26 cellular contexts compared by ENCODE assay signal in genomic region chr4:148204171-148204570, GRCh38.
"Had no signal": no experiment of that assay in that cellular context is flagged by ENCODE, and none has a peak within 500 bp of the region (broad histone marks: within the 10 kb centered on the region; RNA-seq: fewer than 3 reads in every experiment).

No MANE protein-coding gene starts in this region.

- H3K4me1 Mint-ChIP-seq: activated CD4-positive, alpha-beta memory T cell treated with anti-CD3 and anti-CD28 coated beads, Interleukin-2, amount 10 ng/mL, durations not matched to agents 7 days and 5 days; stimulated activated effector memory CD8-positive, alpha-beta T cell treated with anti-CD3 and anti-CD28 coated beads, Interleukin-12 subunit alpha, Interleukin-12 subunit beta, amount 100 ng/mL, for 72 hours had no signal

- H3K27me3 ChIP-seq: stomach had no signal

- ATAC-seq: activated CD8-positive, alpha-beta memory T cell treated with anti-CD3 and anti-CD28 coated beads, Interleukin-2, amount 10 ng/mL, durations not matched to agents 7 days and 5 days; activated T-helper 17 cell treated with anti-CD3 and anti-CD28 coated beads, Interleukin-2, amount 50 U/mL, for 72 hours; naive thymus-derived CD8-positive, alpha-beta T cell; stimulated activated effector memory CD8-positive, alpha-beta T cell treated with anti-CD3 and anti-CD28 coated beads, Interleukin-12 subunit alpha, Interleukin-12 subunit beta, amount 100 ng/mL, for 72 hours had no signal

- H3K9ac ChIP-seq: SK-N-SH had no signal

- FAIRE-seq: small intestine had no signal

- H3K27ac ChIP-seq: epithelial cell of prostate, neutrophil, thoracic aorta had no signal

- H3K9me3 ChIP-seq: mucosa of descending colon, neutrophil, SK-N-SH, stomach, thoracic aorta had no signal

- H3K4me3 Mint-ChIP-seq: activated B cell treated with CpG ODN at 0.5 μM for 24 hours; activated CD4-positive, alpha-beta memory T cell treated with anti-CD3 and anti-CD28 coated beads, Interleukin-2, amount 10 ng/mL, durations not matched to agents 7 days and 5 days; activated CD8-positive, alpha-beta memory T cell treated with anti-CD3 and anti-CD28 coated beads, Interleukin-2, amount 10 ng/mL, durations not matched to agents 7 days and 5 days; activated naive CD8-positive, alpha-beta T cell treated with anti-CD3 and anti-CD28 coated beads for 36 hours; activated T-helper 17 cell treated with anti-CD3 and anti-CD28 coated beads, Interleukin-2, amount 50 U/mL, for 72 hours; endodermal cell; naive thymus-derived CD8-positive, alpha-beta T cell; stimulated activated effector memory CD8-positive, alpha-beta T cell treated with anti-CD3 and anti-CD28 coated beads, Interleukin-12 subunit alpha, Interleukin-12 subunit beta, amount 100 ng/mL, for 72 hours; T-helper 2 cell treated with Interferon-gamma antibody and Interleukin-4, amounts not matched to agents 5 μg/mL and 100 μg/mL, for 36 hours had no signal

- H3K36me3 Mint-ChIP-seq: activated CD8-positive, alpha-beta memory T cell treated with anti-CD3 and anti-CD28 coated beads, Interleukin-2, amount 10 ng/mL, durations not matched to agents 7 days and 5 days; stimulated activated effector memory CD8-positive, alpha-beta T cell treated with anti-CD3 and anti-CD28 coated beads, Interleukin-12 subunit alpha, Interleukin-12 subunit beta, amount 100 ng/mL, for 72 hours had no signal

- H3K9me3 Mint-ChIP-seq: activated B cell treated with CpG ODN at 0.5 μM for 24 hours; activated CD4-positive, alpha-beta memory T cell treated with anti-CD3 and anti-CD28 coated beads, Interleukin-2, amount 10 ng/mL, durations not matched to agents 7 days and 5 days; activated naive CD8-positive, alpha-beta T cell treated with anti-CD3 and anti-CD28 coated beads for 36 hours; activated T-helper 17 cell treated with anti-CD3 and anti-CD28 coated beads, Interleukin-2, amount 50 U/mL, for 72 hours; endodermal cell; naive thymus-derived CD8-positive, alpha-beta T cell; stimulated activated effector memory CD8-positive, alpha-beta T cell treated with anti-CD3 and anti-CD28 coated beads, Interleukin-12 subunit alpha, Interleukin-12 subunit beta, amount 100 ng/mL, for 72 hours; T-helper 2 cell treated with Interferon-gamma antibody and Interleukin-4, amounts not matched to agents 5 μg/mL and 100 μg/mL, for 36 hours had no signal

- H3K4me3 ChIP-seq: mucosa of descending colon, stomach had no signal

- H3K27me3 Mint-ChIP-seq: activated B cell treated with CpG ODN at 0.5 μM for 24 hours; activated CD4-positive, alpha-beta memory T cell treated with anti-CD3 and anti-CD28 coated beads, Interleukin-2, amount 10 ng/mL, durations not matched to agents 7 days and 5 days; activated CD8-positive, alpha-beta memory T cell treated with anti-CD3 and anti-CD28 coated beads, Interleukin-2, amount 10 ng/mL, durations not matched to agents 7 days and 5 days; activated naive CD8-positive, alpha-beta T cell treated with anti-CD3 and anti-CD28 coated beads for 36 hours; activated T-helper 17 cell treated with anti-CD3 and anti-CD28 coated beads, Interleukin-2, amount 50 U/mL, for 72 hours; naive thymus-derived CD8-positive, alpha-beta T cell had no signal

- H3K36me3 ChIP-seq: neutrophil, stomach, thoracic aorta had no signal

- DNase-seq: activated B cell treated with CpG ODN at 0.5 μM for 24 hours; activated CD4-positive, alpha-beta memory T cell treated with anti-CD3 and anti-CD28 coated beads, Interleukin-2, amount 10 ng/mL, durations not matched to agents 7 days and 5 days; activated CD4-positive, alpha-beta T cell treated with anti-CD3 and anti-CD28 coated beads for 48 hours; activated CD8-positive, alpha-beta memory T cell treated with anti-CD3 and anti-CD28 coated beads, Interleukin-2, amount 10 ng/mL, durations not matched to agents 7 days and 5 days; activated naive CD4-positive, alpha-beta T cell; activated naive CD8-positive, alpha-beta T cell treated with anti-CD3 and anti-CD28 coated beads for 36 hours; activated T-cell treated with anti-CD3 and anti-CD28 coated beads, Interleukin-2, amount 50 U/mL, for 1 hour; amniotic stem cell; dermis blood vessel endothelial cell; endodermal cell; foreskin fibroblast; kidney; mesenchymal stem cell; mucosa of descending colon; naive thymus-derived CD8-positive, alpha-beta T cell; SHP77; SK-N-SH; stimulated activated CD4-positive, alpha-beta T cell treated with anti-CD3 and anti-CD28 coated beads, Interleukin-4, amount 100 ng/mL, for 24 hours had no signal

- H3K27ac Mint-ChIP-seq: activated B cell treated with CpG ODN at 0.5 μM for 24 hours; activated CD4-positive, alpha-beta memory T cell treated with anti-CD3 and anti-CD28 coated beads, Interleukin-2, amount 10 ng/mL, durations not matched to agents 7 days and 5 days; activated CD8-positive, alpha-beta memory T cell treated with anti-CD3 and anti-CD28 coated beads, Interleukin-2, amount 10 ng/mL, durations not matched to agents 7 days and 5 days; activated naive CD8-positive, alpha-beta T cell treated with anti-CD3 and anti-CD28 coated beads for 36 hours; activated T-helper 17 cell treated with anti-CD3 and anti-CD28 coated beads, Interleukin-2, amount 50 U/mL, for 72 hours; endodermal cell; naive thymus-derived CD8-positive, alpha-beta T cell; stimulated activated effector memory CD8-positive, alpha-beta T cell treated with anti-CD3 and anti-CD28 coated beads, Interleukin-12 subunit alpha, Interleukin-12 subunit beta, amount 100 ng/mL, for 72 hours; T-helper 2 cell treated with Interferon-gamma antibody and Interleukin-4, amounts not matched to agents 5 μg/mL and 100 μg/mL, for 36 hours had no signal
